Comparison of ENCODE assay signal across 15 cellular contexts in genomic region chr17:6505425-6506142, GRCh38. TPM values are rescaled to one million over a fixed set of nuclear protein-coding genes. Genes with fewer than 3 reads are reported as not detected.
DNase-seq lines count a peak whose midpoint lies in the region; ATAC-seq and TF ChIP-seq lines count a peak whose summit lies in the region.
"Had no signal": no experiment of that assay in that cellular context is flagged by ENCODE, and none has a peak within 500 bp of the region (broad histone marks: within the 10 kb centered on the region; RNA-seq: fewer than 3 reads in every experiment).

No MANE protein-coding gene starts in this region.

- H3F3A ChIP-seq in MM.1S (ENCODE audit: insufficient read depth, low read length) = no peaks in the 10 kb centered on the region

- TF ChIP-seq POLR2A in HCT116 (IDR thresholded peaks at IDR 0.05; ENCODE audit: borderline replicate concordance, extremely low read depth, insufficient read depth, insufficient read length) (no peak), adrenal gland (IDR thresholded peaks at IDR 0.05) (no peak)

- no peaks in the 10 kb centered on the region for H3K79me2 ChIP-seq in HCT116 (ENCODE audit: insufficient read depth, low read length)
- H3K79me2 ChIP-seq in MM.1S (ENCODE audit: low read length) = no peaks in the 10 kb centered on the region

- RAD21 ChIA-PET in HCT116 (lab: Charles Lee; ENCODE audit: low non-redundant PET in 1 of 2, low total read pairs in 2 of 2, uncharacterized antibody in 2 of 2, unreplicated experiment in 2 of 2) = no interaction called here

- ATAC-seq in HCT116 = no peak
- ATAC-seq: activated T-cell treated with anti-CD3 and anti-CD28 coated beads, Interleukin-2, amount 50 U/mL, for 72 hours had no signal

- H3K4me3 ChIP-seq in HCT116 (replicated peaks in 1 of 2; ENCODE audit: low read depth in 1 of 2, low read length in 2 of 2) (no peak overlapping the region), adrenal gland (no peak overlapping the region), fibroblast of pulmonary artery (replicated peaks; ENCODE audit: low read depth, low read length) (no peak overlapping the region), MM.1S (ENCODE audit: low read length) (no peak overlapping the region)
- H3K4me3 ChIP-seq: SJSA1, smooth muscle cell had no signal

- DNase-seq in HCT116 (ENCODE audit: low read depth, low spot score) = no peak
- DNase-seq in adrenal gland = peak in 4 of 7 donors; percentile 26 to 59 (median 38)
- peak; percentile 76 for DNase-seq in fibroblast of pulmonary artery (ENCODE audit: low read depth)
- peak; percentile 45 for DNase-seq in pulmonary artery endothelial cell (ENCODE audit: low read depth, low spot score)
- DNase-seq in stimulated activated CD4-positive, alpha-beta T cell treated with anti-CD3 and anti-CD28 coated beads, Interleukin-4, amount 100 ng/mL, for 1 hour = no peak
- DNase-seq in OCI-M2 (lab: John Stamatoyannopoulos, UW; ENCODE audit: unreplicated experiment) = no peak
- no peak for DNase-seq in MM.1S
- no peak for DNase-seq in SHP77 treated with DMSO at 0.1 percent for 48 hours (lab: John Stamatoyannopoulos, UW)
- DNase-seq: activated CD4-positive, alpha-beta T cell treated with anti-CD3 and anti-CD28 coated beads, Interleukin-2, amount 50 U/mL, for 4 hours; activated T-cell treated with anti-CD3 and anti-CD28 coated beads, Interleukin-2, amount 50 U/mL, for 72 hours; midbrain; NCI-H1092; occipital lobe had no signal

- H4K20me1 ChIP-seq in HCT116 (ENCODE audit: insufficient read depth) (no peaks in the 10 kb centered on the region), MM.1S (ENCODE audit: insufficient read depth, low read length) (no peaks in the 10 kb centered on the region)

- intact Hi-C loops in HCT116 (cut with micrococcal nuclease) = no loop called here
- intact Hi-C loops in adrenal gland (cut with DNase I) = no loop called here

- H3K9ac ChIP-seq in HCT116 (ENCODE audit: low read length) = peak overlapping the region; percentile 19; the same call in 1 of the 2 replicates
- H3K9ac ChIP-seq in MM.1S (ENCODE audit: low read length) = no peak overlapping the region

- no peaks in the 10 kb centered on the region for H3K36me3 ChIP-seq in HCT116 (ENCODE audit: control insufficient read depth in 1 of 2, insufficient read depth in 2 of 2, low read length in 2 of 2)
- no peaks in the 10 kb centered on the region for H3K36me3 ChIP-seq in adrenal gland (replicated peaks in 1 of 2)
- no peaks in the 10 kb centered on the region for H3K36me3 ChIP-seq in MM.1S (replicated peaks; ENCODE audit: insufficient read depth, low read length)

- no peak overlapping the region for H2AFZ ChIP-seq in HCT116 (ENCODE audit: low read depth, low read length, poor library complexity, severe bottlenecking)
- no peak overlapping the region for H2AFZ ChIP-seq in MM.1S (ENCODE audit: low read length)

- no peak for TF ChIP-seq CTCF in HCT116 (IDR thresholded peaks at IDR 0.05 in 2 of 3, conservative IDR thresholded peaks at IDR 0.05 in 1 of 3; ENCODE audit: borderline replicate concordance in 1 of 3, insufficient read depth in 1 of 3, low read depth in 2 of 3, low read length in 2 of 3)
- TF ChIP-seq CTCF in adrenal gland (IDR thresholded peaks at IDR 0.05) = no peak
- TF ChIP-seq CTCF in fibroblast of pulmonary artery (IDR thresholded peaks at IDR 0.05; ENCODE audit: low read length, missing control alignments) = no peak
- TF ChIP-seq CTCF in MM.1S (IDR thresholded peaks at IDR 0.05; ENCODE audit: low read length) = no peak

- H3K27ac ChIP-seq in HCT116 (ENCODE audit: low read depth, low read length) (no peak overlapping the region), adrenal gland (no peak overlapping the region), MM.1S (ENCODE audit: low read length) (no peak overlapping the region)

- H3K4me2 ChIP-seq in HCT116 (ENCODE audit: low read length) = peak overlapping the region; percentile 68
- no peak overlapping the region for H3K4me2 ChIP-seq in MM.1S (ENCODE audit: low read depth, low read length)

- H3K9me2 ChIP-seq in HCT116 (ENCODE audit: insufficient read depth) (no peaks in the 10 kb centered on the region), MM.1S (replicated peaks; ENCODE audit: insufficient read depth, low read length) (no peaks in the 10 kb centered on the region)

- peaks cover 22 to 54% of the 10 kb centered on the region in 2 experiments for H3K4me1 ChIP-seq in HCT116 (ENCODE audit: control insufficient read depth in 1 of 2, insufficient read depth in 2 of 2, low read length in 2 of 2)
- H3K4me1 ChIP-seq in adrenal gland (replicated peaks in 1 of 2) = peaks cover 0 to 9% of the 10 kb centered on the region in 2 donors
- no peaks in the 10 kb centered on the region for H3K4me1 ChIP-seq in MM.1S (ENCODE audit: low read length)

- no peaks in the 10 kb centered on the region for H3K9me3 ChIP-seq in HCT116 (ENCODE audit: control insufficient read depth in 1 of 2, insufficient read depth in 1 of 2, low read depth in 1 of 2, low read length in 2 of 2)
- H3K9me3 ChIP-seq in adrenal gland (replicated peaks in 1 of 3) = no peaks in the 10 kb centered on the region
- no peaks in the 10 kb centered on the region for H3K9me3 ChIP-seq in MM.1S (replicated peaks; ENCODE audit: insufficient read depth, low read length)
- H3K9me3 ChIP-seq: SJSA1 had no signal

- POLR2A ChIA-PET in HCT116 (lab: Charles Lee) = no interaction called here

- 67 to 77% (median 73%) methylated on average over 12 of the region's 12 CpGs for WGBS in adrenal gland, 4 donors

- no peaks in the 10 kb centered on the region for H3K27me3 ChIP-seq in HCT116 (ENCODE audit: insufficient read depth, low read length)
- no peaks in the 10 kb centered on the region for H3K27me3 ChIP-seq in adrenal gland
- peaks cover 10% of the 10 kb centered on the region; the same call in 1 of the 2 replicates for H3K27me3 ChIP-seq in MM.1S (replicated peaks; ENCODE audit: insufficient read depth, low read length)
- H3K27me3 ChIP-seq: SJSA1 had no signal

- TF ChIP-seq RAD21 in HCT116 (IDR thresholded peaks at IDR 0.05; ENCODE audit: low read depth) = no peak

- no TSS peak for BruUV-seq in HCT116 (replicated peaks; lab: Mats Ljungman, UMichigan)

- CTCF ChIA-PET in HCT116 (lab: Charles Lee) = no interaction called here

TF ChIP-seq in HCT116, 20 proteins besides CTCF, POLR2A, EP300 and RAD21:
- TF ChIP-seq POLR2AphosphoS5 (IDR thresholded peaks at IDR 0.05; ENCODE audit: low read depth, low read length) (no peak), JUND (IDR thresholded peaks at IDR 0.05) (no peak), ATF3 (IDR thresholded peaks at IDR 0.05) (no peak), CBX3 (IDR thresholded peaks at IDR 0.05; ENCODE audit: low read depth) (no peak), ZFX (IDR thresholded peaks at IDR 0.05) (no peak), EZH2 (IDR thresholded peaks at IDR 0.05) (no peak), SP1 (IDR thresholded peaks at IDR 0.05; ENCODE audit: low read depth) (no peak), FOSL1 (IDR thresholded peaks at IDR 0.05; ENCODE audit: low read depth) (no peak), SIN3A (IDR thresholded peaks at IDR 0.05; ENCODE audit: low read depth) (no peak), CEBPB (IDR thresholded peaks at IDR 0.05; ENCODE audit: low read depth) (no peak), YY1 (IDR thresholded peaks at IDR 0.05; ENCODE audit: extremely low read depth, insufficient replicate concordance, low read depth, low read length) (no peak)
- TF ChIP-seq, protein P1, sequence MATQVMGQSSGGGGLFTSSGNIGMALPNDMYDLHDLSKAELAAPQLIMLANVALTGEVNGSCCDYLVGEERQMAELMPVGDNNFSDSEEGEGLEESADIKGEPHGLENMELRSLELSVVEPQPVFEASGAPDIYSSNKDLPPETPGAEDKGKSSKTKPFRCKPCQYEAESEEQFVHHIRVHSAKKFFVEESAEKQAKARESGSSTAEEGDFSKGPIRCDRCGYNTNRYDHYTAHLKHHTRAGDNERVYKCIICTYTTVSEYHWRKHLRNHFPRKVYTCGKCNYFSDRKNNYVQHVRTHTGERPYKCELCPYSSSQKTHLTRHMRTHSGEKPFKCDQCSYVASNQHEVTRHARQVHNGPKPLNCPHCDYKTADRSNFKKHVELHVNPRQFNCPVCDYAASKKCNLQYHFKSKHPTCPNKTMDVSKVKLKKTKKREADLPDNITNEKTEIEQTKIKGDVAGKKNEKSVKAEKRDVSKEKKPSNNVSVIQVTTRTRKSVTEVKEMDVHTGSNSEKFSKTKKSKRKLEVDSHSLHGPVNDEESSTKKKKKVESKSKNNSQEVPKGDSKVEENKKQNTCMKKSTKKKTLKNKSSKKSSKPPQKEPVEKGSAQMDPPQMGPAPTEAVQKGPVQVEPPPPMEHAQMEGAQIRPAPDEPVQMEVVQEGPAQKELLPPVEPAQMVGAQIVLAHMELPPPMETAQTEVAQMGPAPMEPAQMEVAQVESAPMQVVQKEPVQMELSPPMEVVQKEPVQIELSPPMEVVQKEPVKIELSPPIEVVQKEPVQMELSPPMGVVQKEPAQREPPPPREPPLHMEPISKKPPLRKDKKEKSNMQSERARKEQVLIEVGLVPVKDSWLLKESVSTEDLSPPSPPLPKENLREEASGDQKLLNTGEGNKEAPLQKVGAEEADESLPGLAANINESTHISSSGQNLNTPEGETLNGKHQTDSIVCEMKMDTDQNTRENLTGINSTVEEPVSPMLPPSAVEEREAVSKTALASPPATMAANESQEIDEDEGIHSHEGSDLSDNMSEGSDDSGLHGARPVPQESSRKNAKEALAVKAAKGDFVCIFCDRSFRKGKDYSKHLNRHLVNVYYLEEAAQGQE (IDR thresholded peaks at IDR 0.05; ENCODE audit: low read depth) = no peak
- TF ChIP-seq, protein P2, sequence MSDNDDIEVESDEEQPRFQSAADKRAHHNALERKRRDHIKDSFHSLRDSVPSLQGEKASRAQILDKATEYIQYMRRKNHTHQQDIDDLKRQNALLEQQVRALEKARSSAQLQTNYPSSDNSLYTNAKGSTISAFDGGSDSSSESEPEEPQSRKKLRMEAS (IDR thresholded peaks at IDR 0.05) = no peak

RNA-seq across cellular contexts. Expression of gene PITPNM3, which starts 50.8 kb away (rescaled TPM):
- total RNA-seq in HCT116 (2021; ENCODE audit: unreplicated experiment) = 4.2 TPM
- polyA plus RNA-seq in HCT116 (2012) = 4.0 and 4.2 TPM in 2 replicates
- total RNA-seq in adrenal gland = 1 to 10 TPM; 1.4 to 9.8 (median 7.3) TPM
- 1 to 10 TPM; 1.1 to 9.3 (median 2.8) TPM for polyA plus RNA-seq in adrenal gland
- total RNA-seq in pulmonary artery endothelial cell = 0.74 and 1.6 TPM in 2 replicates

Comparison
In these comparisons a context has a peak if more than half of its experiments do, and no peak if none do; other contexts are left out.
1. DNase-seq: peak in adrenal gland (4 of 7), fibroblast of pulmonary artery (single experiment) and pulmonary artery endothelial cell (single experiment); none in HCT116 (single experiment), stimulated activated CD4-positive, alpha-beta T cell treated with anti-CD3 and anti-CD28 coated beads, Interleukin-4, amount 100 ng/mL, for 1 hour (single experiment), OCI-M2 (single experiment), MM.1S (single experiment) and SHP77 treated with DMSO at 0.1 percent for 48 hours (single experiment).